Comparison of ENCODE assay signal across 7 cellular contexts in the genomic region with DNA sequence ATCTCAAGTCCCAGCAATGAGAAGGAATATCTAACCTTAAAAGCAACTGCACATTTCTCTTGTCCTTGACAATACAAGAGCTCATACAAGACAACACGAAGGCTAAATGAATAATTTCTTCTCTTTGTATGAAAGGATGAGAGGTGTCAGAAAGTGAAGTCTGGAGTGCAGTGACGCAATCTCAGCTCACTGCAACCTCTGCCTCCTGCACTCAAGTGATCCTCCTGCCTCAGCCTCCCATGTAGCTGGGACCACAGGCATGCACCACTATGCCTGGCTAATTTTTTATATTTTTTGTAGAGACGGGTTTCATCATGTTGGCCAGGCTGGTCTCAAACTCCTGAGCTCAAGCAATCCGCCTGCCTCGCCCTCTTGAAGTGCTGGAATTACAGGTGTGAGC. TPM values are rescaled to one million over a fixed set of nuclear protein-coding genes. Genes with fewer than 3 reads are reported as not detected.
DNase-seq lines count a peak whose midpoint lies in the region; ATAC-seq, FAIRE-seq and TF ChIP-seq lines count a peak whose summit lies in the region.
"Not testable (repeated sequence)": the region's sequence is repeated elsewhere in the genome, so short reads cannot be mapped to it uniquely, and the experiment has no call there.

No MANE protein-coding gene starts in this region.

- not testable (repeated sequence) for TF ChIP-seq POLR2A in H1 (IDR thresholded peaks at IDR 0.05; ENCODE audit: control extremely low read depth in 1 of 2, low read depth in 2 of 2, low read length in 2 of 2); suprapubic skin (IDR thresholded peaks at IDR 0.05)

- not testable (repeated sequence) for H3K4ac ChIP-seq in H1 (replicated peaks; ENCODE audit: insufficient read length, low read depth, low read length)

- peak overlapping the region; percentile 99 for H3K27ac ChIP-seq in ACC112 (ENCODE audit: low read depth, low read length)
- H3K27ac ChIP-seq in GM23248: peak overlapping the region; percentile 93; the same call in 1 of the 2 replicates
- H3K27ac ChIP-seq in Karpas-422 (ENCODE audit: low read length): peak overlapping the region; percentile 99
- H3K27ac ChIP-seq in SK-N-SH (ENCODE audit: low read depth in 2 of 2, low read length in 1 of 2): peak overlapping the region in 1 of 2 experiments; percentile 94; a peak in 2 of 4 replicates
- not testable (repeated sequence) for H3K27ac ChIP-seq in H1 (ENCODE audit: low read depth, low read length)
- peak overlapping the region; percentile 99 for H3K27ac ChIP-seq in foreskin keratinocyte
- H3K27ac ChIP-seq in suprapubic skin: peak overlapping the region; percentile 76

- H3K36me3 ChIP-seq in ACC112 (ENCODE audit: insufficient read depth, low read length); GM23248 (ENCODE audit: low read depth); Karpas-422 (ENCODE audit: insufficient read depth, low read length); H1 (ENCODE audit: control insufficient read depth in 2 of 4, insufficient read depth in 4 of 4, low read length in 3 of 4); suprapubic skin: not testable (repeated sequence)
- peaks cover 0 to 38% of the 10 kb centered on the region in 2 experiments for H3K36me3 ChIP-seq in SK-N-SH (replicated peaks in 1 of 2; ENCODE audit: control insufficient read depth in 1 of 2, insufficient read depth in 2 of 2, low read length in 1 of 2)

- H2BK20ac ChIP-seq in H1 (ENCODE audit: low read length): not testable (repeated sequence)

- WGBS in GM23248 (ENCODE audit: low coverage in 1 of 2, low lambda C conversion rate in 2 of 2, missing lambda C conversion rate in 2 of 2), 2 experiments: 97 to 98% methylated on average over 5 of the region's 5 CpGs
- WGBS in SK-N-SH (ENCODE audit: low lambda C conversion rate): 88% methylated on average over 5 of the region's 5 CpGs
- WGBS in H1 (ENCODE audit: extremely low coverage in 1 of 2, insufficient coverage in 1 of 2, insufficient read length in 1 of 2, insufficient replicate concordance in 2 of 2, low coverage in 1 of 2, low lambda C conversion rate in 2 of 2, missing lambda C conversion rate in 1 of 2), 2 experiments: 80% methylated on average over 5 of the region's 5 CpGs; no CpG with 5 or more reads in 1 of the 2 experiments
- 81% methylated on average over 5 of the region's 5 CpGs for WGBS in suprapubic skin

- POLR2A ChIA-PET in SK-N-SH (lab: Yijun Ruan, JAX); H1 (lab: Charles Lee; ENCODE audit: partially characterized antibody): not testable (repeated sequence)

- H3K79me2 ChIP-seq in ACC112 (ENCODE audit: control insufficient read depth, insufficient read depth, low read length, unreplicated experiment) (peaks cover 96% of the 10 kb centered on the region), GM23248 (ENCODE audit: insufficient read depth) (peaks cover 100% of the 10 kb centered on the region), Karpas-422 (ENCODE audit: low read length) (peaks cover 66% of the 10 kb centered on the region), SK-N-SH (ENCODE audit: insufficient read depth) (peaks cover 100% of the 10 kb centered on the region)
- not testable (repeated sequence) for H3K79me2 ChIP-seq in H1 (ENCODE audit: control insufficient read depth in 1 of 2, insufficient read depth in 2 of 2, low read length in 2 of 2)

- H4K91ac ChIP-seq in H1 (replicated peaks; ENCODE audit: insufficient read length, low read length): not testable (repeated sequence)

- not testable (repeated sequence) for H2AFZ ChIP-seq in ACC112 (ENCODE audit: low read length, unreplicated experiment); GM23248; Karpas-422 (ENCODE audit: low read length); SK-N-SH (ENCODE audit: low read depth); H1 (ENCODE audit: low read length)

- DNase-seq in GM23248; Karpas-422; SK-N-SH; H1 (ENCODE audit: low read depth in 1 of 2, low spot score in 2 of 2); foreskin keratinocyte; suprapubic skin (ENCODE audit: low spot score in 2 of 2): not testable (repeated sequence)

- in situ Hi-C loops in GM23248 (cut with MboI): not testable (repeated sequence)

- not testable (repeated sequence) for H2BK15ac ChIP-seq in H1 (ENCODE audit: low read length)

- not testable (repeated sequence) for H3K56ac ChIP-seq in H1 (replicated peaks; ENCODE audit: insufficient read length, low read depth, low read length)

- not testable (repeated sequence) for H4K20me1 ChIP-seq in GM23248 (ENCODE audit: insufficient read depth); Karpas-422 (ENCODE audit: insufficient read depth, low read depth, low read length); H1 (replicated peaks in 1 of 2; ENCODE audit: control insufficient read depth in 1 of 2, insufficient read depth in 2 of 2, low read length in 2 of 2)
- H4K20me1 ChIP-seq in SK-N-SH (ENCODE audit: insufficient read depth): peaks cover 19% of the 10 kb centered on the region

- TF ChIP-seq EP300 in SK-N-SH (IDR thresholded peaks at IDR 0.05; ENCODE audit: borderline replicate concordance in 1 of 2, low read depth in 1 of 2, low read length in 1 of 2); H1 (IDR thresholded peaks at IDR 0.05; ENCODE audit: borderline replicate concordance in 1 of 2, low read depth in 2 of 2, low read length in 2 of 2); suprapubic skin (IDR thresholded peaks at IDR 0.05): not testable (repeated sequence)

- not testable (repeated sequence) for H2BK5ac ChIP-seq in H1 (ENCODE audit: low read depth, low read length)

- H2BK12ac ChIP-seq in H1 (ENCODE audit: low read depth, low read length): not testable (repeated sequence)

- not testable (repeated sequence) for H4K5ac ChIP-seq in H1 (ENCODE audit: insufficient read length, low read depth, low read length)

- not testable (repeated sequence) for H3K9me2 ChIP-seq in GM23248 (ENCODE audit: insufficient read depth); Karpas-422 (replicated peaks; ENCODE audit: insufficient read depth, low read length); SK-N-SH

- H3K23me2 ChIP-seq in H1 (ENCODE audit: low read depth, low read length): not testable (repeated sequence)

- H2AK5ac ChIP-seq in H1 (ENCODE audit: low read depth, low read length): not testable (repeated sequence)

- FAIRE-seq in H1 (lab: Jason Lieb, UNC): peak; percentile 24

- CTCF ChIA-PET in SK-N-SH (lab: Yijun Ruan, JAX): interaction anchor here (1.3 to 3.7 kb wide), 3 partner anchors 11 to 139 kb away, joined by 5 to 20 read pairs (median 7); partner anchors contain the start of gene DNMBP
- CTCF ChIA-PET in H1 (lab: Charles Lee; ENCODE audit: partially characterized antibody): interaction anchor here (0.7 to 1.4 kb wide), 3 partner anchors 13 to 126 kb away, joined by 3 read pairs; no protein-coding TSS in a partner anchor

- H3K79me1 ChIP-seq in H1 (ENCODE audit: low read depth, low read length): not testable (repeated sequence)

- peaks cover 42% of the 10 kb centered on the region for H3F3A ChIP-seq in GM23248 (ENCODE audit: insufficient read depth)
- H3F3A ChIP-seq in SK-N-SH (replicated peaks; ENCODE audit: insufficient read depth): peaks cover 41% of the 10 kb centered on the region

- H3K23ac ChIP-seq in H1 (ENCODE audit: insufficient read length): not testable (repeated sequence)

- peaks cover 43% of the 10 kb centered on the region for H3K4me1 ChIP-seq in ACC112 (ENCODE audit: control insufficient read depth, insufficient read depth, low read length, unreplicated experiment)
- peaks cover 40% of the 10 kb centered on the region for H3K4me1 ChIP-seq in GM23248 (ENCODE audit: insufficient read depth)
- H3K4me1 ChIP-seq in Karpas-422 (ENCODE audit: low read length): peaks cover 80% of the 10 kb centered on the region
- peaks cover 9 to 37% of the 10 kb centered on the region in 2 experiments; a peak in 3 of 4 replicates for H3K4me1 ChIP-seq in SK-N-SH (ENCODE audit: control insufficient read depth in 1 of 2, insufficient read depth in 2 of 2, low read depth in 1 of 2, low read length in 1 of 2)
- not testable (repeated sequence) for H3K4me1 ChIP-seq in H1 (replicated peaks in 1 of 4; ENCODE audit: control insufficient read depth in 3 of 4, insufficient read depth in 4 of 4, low read length in 3 of 4)
- peaks cover 36% of the 10 kb centered on the region for H3K4me1 ChIP-seq in foreskin keratinocyte
- peaks cover 47% of the 10 kb centered on the region for H3K4me1 ChIP-seq in suprapubic skin

- not testable (repeated sequence) for H2BK120ac ChIP-seq in H1 (replicated peaks; ENCODE audit: low read depth, low read length)

- not testable (repeated sequence) for H3K4me3 ChIP-seq in ACC112 (ENCODE audit: low read depth, low read length); GM23248; Karpas-422 (ENCODE audit: low read length); SK-N-SH (ENCODE audit: low read depth in 2 of 2, low read length in 1 of 2); H1 (ENCODE audit: extremely low read depth in 1 of 4, insufficient read depth in 2 of 4, low read depth in 3 of 4, low read length in 4 of 4); suprapubic skin

- H3K14ac ChIP-seq in H1 (ENCODE audit: insufficient read length): not testable (repeated sequence)

- not testable (repeated sequence) for H3K4me2 ChIP-seq in GM23248 (ENCODE audit: unreplicated experiment); H1 (ENCODE audit: insufficient read depth in 1 of 2, low read depth in 2 of 2, low read length in 2 of 2)
- H3K4me2 ChIP-seq in Karpas-422 (ENCODE audit: low read depth, low read length, poor library complexity, severe bottlenecking): peak overlapping the region; percentile 73
- H3K4me2 ChIP-seq in SK-N-SH: 0 out of 2 replicates have a peak overlapping the region, but pooled peaks have one; percentile 61

- TF ChIP-seq CTCF in SK-N-SH (IDR thresholded peaks at IDR 0.05); H1 (IDR thresholded peaks at IDR 0.05; ENCODE audit: control extremely low read depth in 1 of 3, insufficient read depth in 1 of 3, low read depth in 1 of 3, low read length in 3 of 3); foreskin keratinocyte (conservative IDR thresholded peaks at IDR 0.05); suprapubic skin (IDR thresholded peaks at IDR 0.05): not testable (repeated sequence)

- not testable (repeated sequence) for H3K18ac ChIP-seq in H1 (ENCODE audit: extremely low read depth, low read length)

- not testable (repeated sequence) for H4K8ac ChIP-seq in H1 (ENCODE audit: extremely low read depth, insufficient read depth, low read length)

- not testable (repeated sequence) for TF ChIP-seq RAD21 in SK-N-SH (IDR thresholded peaks at IDR 0.05; ENCODE audit: low read length); H1 (IDR thresholded peaks at IDR 0.05 in 1 of 2, conservative IDR thresholded peaks at IDR 0.05 in 1 of 2; ENCODE audit: low read depth in 2 of 2, low read length in 2 of 2)

- H3K9ac ChIP-seq in GM23248; Karpas-422 (ENCODE audit: low read length); SK-N-SH; H1 (replicated peaks in 1 of 4; ENCODE audit: extremely low read depth in 1 of 4, low read depth in 3 of 4, low read length in 3 of 4): not testable (repeated sequence)

- ATAC-seq in foreskin keratinocyte: not testable (repeated sequence)

- not testable (repeated sequence) for H3K27me3 ChIP-seq in ACC112 (ENCODE audit: insufficient read depth, low read length); GM23248 (replicated peaks; ENCODE audit: insufficient read depth); Karpas-422 (ENCODE audit: low read length); SK-N-SH (ENCODE audit: insufficient read depth); H1 (replicated peaks in 1 of 4; ENCODE audit: control insufficient read depth in 3 of 4, extremely low read depth in 1 of 4, insufficient read depth in 3 of 4, low read length in 3 of 4); foreskin keratinocyte; suprapubic skin

- not testable (repeated sequence) for H3K9me3 ChIP-seq in GM23248 (ENCODE audit: low read depth); Karpas-422 (ENCODE audit: low read length); SK-N-SH; H1 (ENCODE audit: insufficient read depth in 2 of 2, low read depth in 1 of 2, low read length in 1 of 2); suprapubic skin

RNA-seq across cellular contexts. Expression of gene DNMBP, which starts 24.1 kb away (rescaled TPM):
- total RNA-seq in GM23248 (2014; rRNA removed; shearing (Covaris generic)): 18.5 and 22.4 TPM in 2 replicates
- 12.4 and 12.6 TPM in 2 replicates for polyA plus RNA-seq in GM23248 (2016; fragmentation: Nextera tagmentation; extraction: Ambion mirVana)
- total RNA-seq in Karpas-422 (2014; rRNA removed; shearing (Covaris generic); ENCODE audit: low replicate concordance): 13.8 and 16.2 TPM in 2 replicates
- polyA plus RNA-seq in SK-N-SH (2012; rRNA removed): 36.0 and 40.2 TPM in 2 replicates
- polyA plus RNA-seq in SK-N-SH (2012; cell fraction: cytosol; rRNA removed): 26.0 and 28.4 TPM in 2 replicates
- polyA plus RNA-seq in SK-N-SH (2012; cell fraction: nucleus; rRNA removed): 82.1 and 97.2 TPM in 2 replicates
- 26.4 and 26.7 TPM in 2 replicates for total RNA-seq in H1 (2021; fragmentation: NEBNext Ultra II Directional; extraction: Animal tissue kit (Norgen Biotek cat#: 25700))
- polyA plus RNA-seq in H1 (2011; rRNA removed): 19.1 and 20.9 TPM in 2 replicates
- polyA plus RNA-seq in H1 (2011; cell fraction: cytosol; rRNA removed): 21.0 TPM
- 31.1 TPM for polyA plus RNA-seq in H1 (2011; cell fraction: nucleus; rRNA removed)
- polyA plus RNA-seq in H1 (2012, experiment 1 of 2): 20.4 to 23.5 TPM (median 22.6 TPM) in 4 replicates
- polyA plus RNA-seq in H1 (2012, experiment 2 of 2): 3.9 TPM
- polyA plus RNA-seq in H1 (2013, experiment 1 of 2): 17.8 TPM
- polyA plus RNA-seq in H1 (2013, experiment 2 of 2): 16.4 TPM
- 21.0 and 24.0 TPM in 2 replicates for polyA minus RNA-seq in H1 (2011; rRNA and poly(A)+ RNA removed)
- polyA minus RNA-seq in H1 (2011; cell fraction: cytosol; rRNA and poly(A)+ RNA removed): 15.4 TPM
- 25.4 TPM for polyA minus RNA-seq in H1 (2011; cell fraction: nucleus; rRNA and poly(A)+ RNA removed)
- 24.3 and 24.5 TPM in 2 replicates for total RNA-seq in foreskin keratinocyte
- 9.4 and 10.1 TPM in 2 replicates for polyA plus RNA-seq in foreskin keratinocyte
- total RNA-seq in suprapubic skin: 10 to 100 TPM; 43.4 to 89.6 (median 52.3) TPM
